ENCODE assay signal across 24 cellular contexts in genomic region chr6:161237176-161237575, GRCh38.
"Had no signal": no experiment of that assay in that cellular context is flagged by ENCODE, and none has a peak within 500 bp of the region (broad histone marks: within the 10 kb centered on the region; RNA-seq: fewer than 3 reads in every experiment).

No MANE protein-coding gene starts in this region.

- H3K27ac Mint-ChIP-seq: IgD-negative memory B cell had no signal

- ATAC-seq: K562 had no signal

- H3K9ac ChIP-seq: KMS-11 had no signal

- FAIRE-seq: HTR-8/SVneo, K562, RCC 7860 had no signal

- H3K9me3 ChIP-seq: SJSA1 had no signal

- H3K27me3 Mint-ChIP-seq: IgD-negative memory B cell had no signal

- H3K4me3 Mint-ChIP-seq: IgD-negative memory B cell had no signal

- H3K27ac ChIP-seq: HL-60, KMS-11, SJSA1, SK-N-MC had no signal

- DNase-seq: Kasumi-1, NCI-H1092, NCI-H1105 treated with DMSO at 0.1 percent for 48 hours, NCI-H1417 treated with DMSO at 0.1 percent for 48 hours, NCI-H146, NCI-H1694 treated with DMSO at 0.1 percent for 48 hours, NCI-H1930, NCI-H2081, NCI-H2107, NCI-H2227 treated with DMSO at 0.1 percent for 48 hours, NCI-H524, NCI-H526 treated with DMSO at 0.1 percent for 48 hours, NCI-H774, Right ventricle myocardium superior, RPMI8226, SIG-M5 had no signal

- H3K4me3 ChIP-seq: K562, SJSA1, SK-N-MC had no signal

- H3K27me3 ChIP-seq: SJSA1 had no signal

- H3K4me2 ChIP-seq: KMS-11 had no signal

- H3K36me3 Mint-ChIP-seq: IgD-negative memory B cell had no signal
